Comparison of ENCODE assay signal across 14 cellular contexts in genomic region chr15:28005004-28005527, GRCh38.
DNase-seq lines count a peak whose midpoint lies in the region; ATAC-seq and TF ChIP-seq lines count a peak whose summit lies in the region.
"Had no signal": no experiment of that assay in that cellular context is flagged by ENCODE, and none has a peak within 500 bp of the region (broad histone marks: within the 10 kb centered on the region; RNA-seq: fewer than 3 reads in every experiment).

No MANE protein-coding gene starts in this region.

- no peaks in the 10 kb centered on the region for H3K27me3 Mint-ChIP-seq in activated CD8-positive, alpha-beta memory T cell treated with anti-CD3 and anti-CD28 coated beads, Interleukin-2, amount 10 ng/mL, durations not matched to agents 7 days and 5 days
- H3K27me3 Mint-ChIP-seq: CD4-positive, CD25-positive, alpha-beta regulatory T cell had no signal

- no peak overlapping the region for H4K12ac ChIP-seq in trophoblast cell (ENCODE audit: low read depth, low read length)

- H3K9me3 Mint-ChIP-seq in activated CD8-positive, alpha-beta memory T cell treated with anti-CD3 and anti-CD28 coated beads, Interleukin-2, amount 10 ng/mL, durations not matched to agents 7 days and 5 days (ENCODE audit: low read depth), result peaks cover 4% of the 10 kb centered on the region

- no peak overlapping the region for H2BK120ac ChIP-seq in trophoblast cell (ENCODE audit: insufficient read depth, low read length, poor library complexity)

- no peak for TF ChIP-seq EP300 in gastroesophageal sphincter (IDR thresholded peaks at IDR 0.05)

- H3K79me2 ChIP-seq in trophoblast cell (ENCODE audit: control insufficient read depth, insufficient read depth, low read length, poor library complexity), result no peaks in the 10 kb centered on the region

- H2BK12ac ChIP-seq in trophoblast cell (ENCODE audit: low read length), result no peak overlapping the region

- H3K14ac ChIP-seq in trophoblast cell (ENCODE audit: low read length), result no peak overlapping the region

- no peak overlapping the region for H3K27ac Mint-ChIP-seq in activated CD8-positive, alpha-beta memory T cell treated with anti-CD3 and anti-CD28 coated beads, Interleukin-2, amount 10 ng/mL, durations not matched to agents 7 days and 5 days
- H3K27ac Mint-ChIP-seq: CD4-positive, CD25-positive, alpha-beta regulatory T cell had no signal

- DNase-seq in activated CD8-positive, alpha-beta memory T cell treated with anti-CD3 and anti-CD28 coated beads, Interleukin-2, amount 10 ng/mL, durations not matched to agents 7 days and 5 days, result peak; percentile 19
- DNase-seq in activated CD8-positive, alpha-beta memory T cell treated with anti-CD3 and anti-CD28 coated beads, Interleukin-2, amount 50 U/mL, for 4 hours, result no peak
- peak; percentile 16 for DNase-seq in left lobe of liver (ENCODE audit: low spot score)
- DNase-seq in trophoblast cell, result no peak
- DNase-seq in SW 1271 (lab: John Stamatoyannopoulos, UW), result no peak
- no peak for DNase-seq in uterus
- DNase-seq: 8988T; Calu3; CD4-positive, CD25-positive, alpha-beta regulatory T cell; DMS79; GOT3; H9 had no signal

- H3K36me3 ChIP-seq in trophoblast cell (ENCODE audit: control insufficient read depth in 1 of 2, insufficient read depth in 2 of 2, low read length in 2 of 2) (no peaks in the 10 kb centered on the region), gastroesophageal sphincter (no peaks in the 10 kb centered on the region), uterus (no peaks in the 10 kb centered on the region)
- H3K36me3 ChIP-seq: BLaER1 treated with 17β-estradiol and CSF1 and Interleukin-3, amounts not matched to agents 10 nM and 100 nM had no signal

- CTCF ChIA-PET in activated CD8-positive, alpha-beta memory T cell treated with anti-CD3 and anti-CD28 coated beads, Interleukin-2, amount 10 ng/mL, durations not matched to agents 7 days and 5 days (lab: Charles Lee), result no interaction called here

- H3K4ac ChIP-seq in trophoblast cell (ENCODE audit: low read depth, low read length), result no peak overlapping the region

- H3K27me3 ChIP-seq in trophoblast cell (ENCODE audit: insufficient read depth, low read length), result no peaks in the 10 kb centered on the region
- no peaks in the 10 kb centered on the region for H3K27me3 ChIP-seq in gastroesophageal sphincter
- no peaks in the 10 kb centered on the region for H3K27me3 ChIP-seq in uterus
- H3K27me3 ChIP-seq: BLaER1 treated with 17β-estradiol and CSF1 and Interleukin-3, amounts not matched to agents 10 nM and 100 nM had no signal

- TF ChIP-seq CTCF in gastroesophageal sphincter (IDR thresholded peaks at IDR 0.05) (no peak), uterus (IDR thresholded peaks at IDR 0.05) (no peak)

- H3K4me2 ChIP-seq in trophoblast cell (ENCODE audit: low read length), result no peak overlapping the region
- H3K4me2 ChIP-seq: BLaER1 treated with 17β-estradiol and CSF1 and Interleukin-3, amounts not matched to agents 10 nM and 100 nM had no signal

- H3K79me1 ChIP-seq in trophoblast cell (ENCODE audit: low read length), result no peaks in the 10 kb centered on the region

- no peaks in the 10 kb centered on the region for H3K4me1 Mint-ChIP-seq in activated CD8-positive, alpha-beta memory T cell treated with anti-CD3 and anti-CD28 coated beads, Interleukin-2, amount 10 ng/mL, durations not matched to agents 7 days and 5 days
- H3K4me1 Mint-ChIP-seq: CD4-positive, CD25-positive, alpha-beta regulatory T cell; H9 had no signal

- no peak overlapping the region for H3K23ac ChIP-seq in trophoblast cell (ENCODE audit: low read length)

- intact Hi-C loops in uterus (cut with DNase I; ENCODE audit: low total_unique reads), result no loop called here

- H4K8ac ChIP-seq in trophoblast cell (ENCODE audit: low read depth, low read length), result no peak overlapping the region

- no peak overlapping the region for H3K18ac ChIP-seq in trophoblast cell (ENCODE audit: low read length)

- no peak overlapping the region for H2AK5ac ChIP-seq in trophoblast cell (ENCODE audit: low read length)

- H3K9me3 ChIP-seq in trophoblast cell (ENCODE audit: insufficient read depth, low read depth, low read length) (peaks cover 2% of the 10 kb centered on the region), gastroesophageal sphincter (peaks cover 0 to 12% (median 0%) of the 10 kb centered on the region in 3 donors), uterus (no peaks in the 10 kb centered on the region)

- no peak overlapping the region for H2BK5ac ChIP-seq in trophoblast cell (ENCODE audit: low read depth, low read length, poor library complexity)

- H3K4me3 ChIP-seq in trophoblast cell (ENCODE audit: low read depth, low read length) (peak overlapping the region; percentile 33), gastroesophageal sphincter (no peak overlapping the region), uterus (no peak overlapping the region)
- H3K4me3 ChIP-seq: BLaER1 treated with 17β-estradiol and CSF1 and Interleukin-3, amounts not matched to agents 10 nM and 100 nM had no signal

- no peak overlapping the region for H2AFZ ChIP-seq in trophoblast cell (ENCODE audit: insufficient read depth, low read length, poor library complexity)

- no peak for ATAC-seq in activated CD8-positive, alpha-beta memory T cell treated with anti-CD3 and anti-CD28 coated beads, Interleukin-2, amount 10 ng/mL, durations not matched to agents 7 days and 5 days
- ATAC-seq in left lobe of liver (no peak), gastroesophageal sphincter (no peak)

- no CpG with 5 or more reads among the region's 15 CpGs for WGBS in trophoblast cell (ENCODE audit: extremely low coverage, insufficient coverage, insufficient read length)
- WGBS in gastroesophageal sphincter (ENCODE audit: low coverage in 1 of 2), 2 donors, result 81 to 98% methylated on average over 10 of the region's 15 CpGs

- TF ChIP-seq POLR2A in gastroesophageal sphincter (IDR thresholded peaks at IDR 0.05) (no peak), uterus (IDR thresholded peaks at IDR 0.05) (no peak)

- no peak overlapping the region for H3K4me3 Mint-ChIP-seq in activated CD8-positive, alpha-beta memory T cell treated with anti-CD3 and anti-CD28 coated beads, Interleukin-2, amount 10 ng/mL, durations not matched to agents 7 days and 5 days
- H3K4me3 Mint-ChIP-seq: CD4-positive, CD25-positive, alpha-beta regulatory T cell; H9 had no signal

- H3K36me3 Mint-ChIP-seq in activated CD8-positive, alpha-beta memory T cell treated with anti-CD3 and anti-CD28 coated beads, Interleukin-2, amount 10 ng/mL, durations not matched to agents 7 days and 5 days, result no peaks in the 10 kb centered on the region
- H3K36me3 Mint-ChIP-seq: CD4-positive, CD25-positive, alpha-beta regulatory T cell had no signal

- no peak overlapping the region for H3K9ac ChIP-seq in trophoblast cell (ENCODE audit: low read length)
- H3K9ac ChIP-seq: BLaER1 treated with 17β-estradiol and CSF1 and Interleukin-3, amounts not matched to agents 10 nM and 100 nM had no signal

- no peak overlapping the region for H4K91ac ChIP-seq in trophoblast cell (ENCODE audit: low read depth, low read length)

- H3K27ac ChIP-seq in trophoblast cell (ENCODE audit: low read depth, low read length) (no peak overlapping the region), gastroesophageal sphincter (no peak overlapping the region), uterus (no peak overlapping the region)
- H3K27ac ChIP-seq: BLaER1 treated with 17β-estradiol and CSF1 and Interleukin-3, amounts not matched to agents 10 nM and 100 nM had no signal

- H3K4me1 ChIP-seq in trophoblast cell (ENCODE audit: control insufficient read depth in 1 of 2, insufficient read depth in 2 of 2, low read length in 2 of 2) (no peaks in the 10 kb centered on the region), gastroesophageal sphincter (no peaks in the 10 kb centered on the region), uterus (no peaks in the 10 kb centered on the region)

Comparison
In these comparisons a context has a peak if more than half of its experiments do, and no peak if none do; other contexts are left out.
1. DNase-seq: peak in activated CD8-positive, alpha-beta memory T cell treated with anti-CD3 and anti-CD28 coated beads, Interleukin-2, amount 10 ng/mL, durations not matched to agents 7 days and 5 days (single experiment) and left lobe of liver (single experiment); none in activated CD8-positive, alpha-beta memory T cell treated with anti-CD3 and anti-CD28 coated beads, Interleukin-2, amount 50 U/mL, for 4 hours (single experiment), trophoblast cell (0 of 2), SW 1271 (0 of 2) and uterus (0 of 2).